ENCODE assay signal across 1 cellular context in the genomic region with DNA sequence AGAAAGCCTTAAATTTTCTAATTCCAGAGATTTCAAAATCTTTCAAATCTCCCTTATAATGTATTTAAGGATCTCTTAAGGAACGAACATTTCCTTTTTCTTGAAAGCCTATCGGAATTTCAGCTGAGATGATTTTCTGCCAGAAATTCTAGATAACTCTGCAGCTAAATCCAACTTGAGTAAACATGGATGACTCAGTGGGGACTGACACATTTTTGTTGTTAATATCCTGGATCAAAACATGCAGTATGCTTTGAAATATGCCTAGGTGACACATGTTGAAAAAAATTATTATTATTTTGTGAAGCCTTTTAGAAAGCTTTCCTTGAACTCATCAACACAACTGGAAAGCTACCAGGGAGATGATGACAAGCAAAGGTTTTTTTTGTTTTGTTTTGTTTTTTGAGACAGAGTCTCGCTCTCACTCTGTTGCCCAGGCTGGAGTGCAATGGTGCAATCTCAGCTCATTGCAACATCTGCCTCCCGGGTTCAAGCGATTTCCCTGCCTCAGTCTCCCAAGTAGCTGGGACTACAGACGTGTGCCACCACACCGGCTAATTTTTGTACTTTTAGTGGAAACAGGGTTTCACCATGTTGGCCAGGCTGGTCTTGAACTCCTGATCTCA.
TF ChIP-seq lines count a peak whose summit lies in the region.

No MANE protein-coding gene starts in this region.

TF ChIP-seq in K562, 482 proteins besides CTCF, POLR2A, EP300 and RAD21 (continued from another document):
- TF ChIP-seq BRF1 (IDR thresholded peaks at IDR 0.05; ENCODE audit: borderline replicate concordance, extremely low read depth, insufficient read length) (no peak), TCF3 (CRISPR knock-in tag; IDR thresholded peaks at IDR 0.05) (no peak), SMARCC2 (IDR thresholded peaks at IDR 0.05; ENCODE audit: low read depth) (peak; percentile 62; the same call in 1 of the 2 replicates), RCOR1 (IDR thresholded peaks at IDR 0.05; ENCODE audit: borderline replicate concordance in 1 of 2, low read depth in 2 of 2, low read length in 2 of 2) (peak in 1 of 2 experiments; percentile 57; a peak in 1 of 4 replicates), PTTG1 (tag; IDR thresholded peaks at IDR 0.05; ENCODE audit: low read depth) (no peak), ARID1B (IDR thresholded peaks at IDR 0.05) (peak; percentile 55), CHD1 (IDR thresholded peaks at IDR 0.05; ENCODE audit: low read length) (no peak), STAT5B (CRISPR knock-in tag; IDR thresholded peaks at IDR 0.05) (no peak), MYC (IDR thresholded peaks at IDR 0.05; ENCODE audit: low read depth, low read length) (no peak), MYC (CRISPR knock-in tag; IDR thresholded peaks at IDR 0.05; ENCODE audit: borderline replicate concordance, low read depth) (no peak), TEAD4 (IDR thresholded peaks at IDR 0.05; ENCODE audit: low read length) (peak; percentile 22; the same call in 1 of the 2 replicates), TEAD4 (CRISPR knock-in tag; IDR thresholded peaks at IDR 0.05; ENCODE audit: borderline replicate concordance) (no peak), ZKSCAN8 (CRISPR knock-in tag; IDR thresholded peaks at IDR 0.05) (no peak), ARHGAP35 (IDR thresholded peaks at IDR 0.05; ENCODE audit: partially characterized antibody) (no peak), TCF7 (IDR thresholded peaks at IDR 0.05; ENCODE audit: borderline replicate concordance) (no peak), TARDBP (IDR thresholded peaks at IDR 0.05) (no peak), CEBPB (tag; IDR thresholded peaks at IDR 0.05) (peak; percentile 69), KAT7 (CRISPR knock-in tag; IDR thresholded peaks at IDR 0.05; ENCODE audit: borderline replicate concordance) (no peak)
- TF ChIP-seq, protein P1, sequence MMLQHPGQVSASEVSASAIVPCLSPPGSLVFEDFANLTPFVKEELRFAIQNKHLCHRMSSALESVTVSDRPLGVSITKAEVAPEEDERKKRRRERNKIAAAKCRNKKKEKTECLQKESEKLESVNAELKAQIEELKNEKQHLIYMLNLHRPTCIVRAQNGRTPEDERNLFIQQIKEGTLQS (IDR thresholded peaks at IDR 0.05): peak; percentile 79
- TF ChIP-seq, protein P1 (CRISPR knock-in tag; conservative IDR thresholded peaks at IDR 0.05): no peak
- TF ChIP-seq, protein P2, sequence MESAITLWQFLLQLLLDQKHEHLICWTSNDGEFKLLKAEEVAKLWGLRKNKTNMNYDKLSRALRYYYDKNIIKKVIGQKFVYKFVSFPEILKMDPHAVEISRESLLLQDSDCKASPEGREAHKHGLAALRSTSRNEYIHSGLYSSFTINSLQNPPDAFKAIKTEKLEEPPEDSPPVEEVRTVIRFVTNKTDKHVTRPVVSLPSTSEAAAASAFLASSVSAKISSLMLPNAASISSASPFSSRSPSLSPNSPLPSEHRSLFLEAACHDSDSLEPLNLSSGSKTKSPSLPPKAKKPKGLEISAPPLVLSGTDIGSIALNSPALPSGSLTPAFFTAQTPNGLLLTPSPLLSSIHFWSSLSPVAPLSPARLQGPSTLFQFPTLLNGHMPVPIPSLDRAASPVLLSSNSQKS (CRISPR knock-in tag; IDR thresholded peaks at IDR 0.05): no peak
